36 cellular contexts compared by ENCODE assay signal in genomic region chr7:25970381-25970780, GRCh38.
"Had no signal": no experiment of that assay in that cellular context is flagged by ENCODE, and none has a peak within 500 bp of the region (broad histone marks: within the 10 kb centered on the region; RNA-seq: fewer than 3 reads in every experiment).

No MANE protein-coding gene starts in this region.

- DNase-seq: activated B cell treated with CpG ODN at 0.5 μM for 24 hours; activated CD4-positive, alpha-beta memory T cell treated with anti-CD3 and anti-CD28 coated beads, Interleukin-2, amount 10 ng/mL, durations not matched to agents 7 days and 5 days; activated CD4-positive, alpha-beta T cell treated with anti-CD3 and anti-CD28 coated beads for 4 hours; activated CD4-positive, alpha-beta T cell treated with anti-CD3 and anti-CD28 coated beads, Interleukin-2, amount 50 U/mL, for 1 hour; activated CD4-positive, CD25-positive, alpha-beta regulatory T cell treated with anti-CD3 and anti-CD28 coated beads, Interleukin-2, amount 50 U/mL, for 72 hours; activated CD8-positive, alpha-beta memory T cell treated with anti-CD3 and anti-CD28 coated beads for 24 hours; activated CD8-positive, alpha-beta memory T cell treated with anti-CD3 and anti-CD28 coated beads, Interleukin-2, amount 10 ng/mL, durations not matched to agents 7 days and 5 days; activated CD8-positive, alpha-beta memory T cell treated with anti-CD3 and anti-CD28 coated beads, Interleukin-2, amount 50 U/mL, for 48 hours; activated effector memory CD4-positive, alpha-beta T cell treated with anti-CD3 and anti-CD28 coated beads, Interleukin-2, amount 50 U/mL, for 16 hours; activated naive CD4-positive, alpha-beta T cell; activated naive CD4-positive, alpha-beta T cell treated with anti-CD3 and anti-CD28 coated beads, Interleukin-2, amount 50 U/mL, for 16 hours; activated naive CD8-positive, alpha-beta T cell treated with anti-CD3 and anti-CD28 coated beads for 36 hours; activated T-cell treated with anti-CD3 and anti-CD28 coated beads, Interleukin-2, amount 50 U/mL, for 48 hours; amniotic stem cell; aorta; brain microvascular endothelial cell; central memory CD4-positive, alpha-beta T cell; Kasumi-1; KBM-7; MG63; MV-4-11; NCI-H1092; NCI-H1436 treated with DMSO at 0.1 percent for 48 hours; NCI-H1694 treated with DMSO at 0.1 percent for 48 hours; NCI-H2029; NCI-H345; NCI-H510A; NCI-H748 treated with DMSO at 0.1 percent for 48 hours; OCI-M1; Right ventricle myocardium superior; SW 1271; T-helper 1 cell; T-helper 2 cell; T-helper 9 cell had no signal

- H3K9me3 Mint-ChIP-seq: activated CD4-positive, alpha-beta memory T cell treated with anti-CD3 and anti-CD28 coated beads, Interleukin-2, amount 10 ng/mL, durations not matched to agents 7 days and 5 days; activated T-helper 17 cell treated with anti-CD3 and anti-CD28 coated beads, Interleukin-2, amount 50 U/mL, for 72 hours had no signal

- H3K27ac Mint-ChIP-seq: activated B cell treated with CpG ODN at 0.5 μM for 24 hours; activated CD4-positive, alpha-beta memory T cell treated with anti-CD3 and anti-CD28 coated beads, Interleukin-2, amount 10 ng/mL, durations not matched to agents 7 days and 5 days; activated CD8-positive, alpha-beta memory T cell treated with anti-CD3 and anti-CD28 coated beads, Interleukin-2, amount 10 ng/mL, durations not matched to agents 7 days and 5 days; activated naive CD8-positive, alpha-beta T cell treated with anti-CD3 and anti-CD28 coated beads for 36 hours; activated T-helper 17 cell treated with anti-CD3 and anti-CD28 coated beads, Interleukin-2, amount 50 U/mL, for 72 hours had no signal

- H3K36me3 ChIP-seq: brain microvascular endothelial cell, MG63 had no signal

- H3K9me3 ChIP-seq: MG63 had no signal

- H3K4me3 Mint-ChIP-seq: activated B cell treated with CpG ODN at 0.5 μM for 24 hours; activated CD4-positive, alpha-beta memory T cell treated with anti-CD3 and anti-CD28 coated beads, Interleukin-2, amount 10 ng/mL, durations not matched to agents 7 days and 5 days; activated CD8-positive, alpha-beta memory T cell treated with anti-CD3 and anti-CD28 coated beads, Interleukin-2, amount 10 ng/mL, durations not matched to agents 7 days and 5 days; activated naive CD8-positive, alpha-beta T cell treated with anti-CD3 and anti-CD28 coated beads for 36 hours; activated T-helper 17 cell treated with anti-CD3 and anti-CD28 coated beads, Interleukin-2, amount 50 U/mL, for 72 hours had no signal

- H3K4me3 ChIP-seq: MG63 had no signal

- H3K27me3 ChIP-seq: brain microvascular endothelial cell had no signal

- H3K27ac ChIP-seq: brain microvascular endothelial cell, VCaP had no signal

- ATAC-seq: activated CD8-positive, alpha-beta memory T cell treated with anti-CD3 and anti-CD28 coated beads, Interleukin-2, amount 10 ng/mL, durations not matched to agents 7 days and 5 days; activated T-helper 17 cell treated with anti-CD3 and anti-CD28 coated beads, Interleukin-2, amount 50 U/mL, for 72 hours had no signal
